1 cellular context compared by ENCODE assay signal in genomic region chr1:1232801-1233566, GRCh38.
TF ChIP-seq lines count a peak whose summit lies in the region.

No MANE protein-coding gene starts in this region.

TF ChIP-seq in K562, 482 proteins besides CTCF, POLR2A, EP300 and RAD21 (continued from another document and continues in another):
- TF ChIP-seq RAD51 (IDR thresholded peaks at IDR 0.05; ENCODE audit: borderline replicate concordance, low read depth) (no peak), ZNF12 (CRISPR knock-in tag; IDR thresholded peaks at IDR 0.05) (no peak), TARDBP (IDR thresholded peaks at IDR 0.05) (no peak), ZNF644 (tag; IDR thresholded peaks at IDR 0.05; ENCODE audit: low read depth) (no peak), THAP12 (CRISPR knock-in tag; IDR thresholded peaks at IDR 0.05) (no peak), MBD1 (CRISPR knock-in tag; IDR thresholded peaks at IDR 0.05) (no peak), ETV6 (IDR thresholded peaks at IDR 0.05; ENCODE audit: borderline replicate concordance in 1 of 2, low read depth in 2 of 2, low read length in 1 of 2) (no peak), ETV6 (CRISPR knock-in tag; IDR thresholded peaks at IDR 0.05; ENCODE audit: borderline replicate concordance) (no peak), MTA3 (IDR thresholded peaks at IDR 0.05; ENCODE audit: borderline replicate concordance) (0 out of 2 replicates have a peak, but pooled peaks have one; percentile 25), CBFA2T3 (IDR thresholded peaks at IDR 0.05) (no peak), RBM15 (IDR thresholded peaks at IDR 0.05; ENCODE audit: insufficient read depth, low read length) (no peak), FOXO4 (CRISPR knock-in tag; IDR thresholded peaks at IDR 0.05) (no peak), CBX3 (IDR thresholded peaks at IDR 0.05; ENCODE audit: borderline replicate concordance in 1 of 2, low read length in 2 of 2) (peak in 1 of 2 experiments; percentile 10; a peak in 1 of 3 replicates), ZNF3 (CRISPR knock-in tag; IDR thresholded peaks at IDR 0.05) (no peak), TAF7 (tag; IDR thresholded peaks at IDR 0.05) (no peak), NFRKB (IDR thresholded peaks at IDR 0.05; ENCODE audit: low read depth) (no peak), POLR2AphosphoS2 (IDR thresholded peaks at IDR 0.05; ENCODE audit: low read length) (no peak), SFPQ (IDR thresholded peaks at IDR 0.05; ENCODE audit: low read depth, low read length) (no peak), ZNF232 (CRISPR knock-in tag; IDR thresholded peaks at IDR 0.05) (no peak), HNRNPL (IDR thresholded peaks at IDR 0.05; ENCODE audit: low read depth, low read length) (peak; percentile 55; the same call in 1 of the 2 replicates), HMG20A (CRISPR knock-in tag; conservative IDR thresholded peaks at IDR 0.05) (no peak), ZNF584 (CRISPR knock-in tag; IDR thresholded peaks at IDR 0.05; ENCODE audit: low read depth) (no peak), ATF4 (CRISPR knock-in tag; IDR thresholded peaks at IDR 0.05) (no peak), TBL1XR1 (IDR thresholded peaks at IDR 0.05; ENCODE audit: low read length in 2 of 2) (no peak), CHCHD3 (CRISPR knock-in tag; IDR thresholded peaks at IDR 0.05) (no peak), USF1 (CRISPR knock-in tag; IDR thresholded peaks at IDR 0.05) (no peak), ZNF583 (CRISPR knock-in tag; IDR thresholded peaks at IDR 0.05) (no peak), ZNF143 (CRISPR knock-in tag; IDR thresholded peaks at IDR 0.05) (peak; percentile 7; the same call in 1 of the 2 replicates), GABPB1 (CRISPR knock-in tag; IDR thresholded peaks at IDR 0.05) (no peak), JUN (IDR thresholded peaks at IDR 0.05; ENCODE audit: borderline replicate concordance, low read depth, low read length) (no peak), JUN (CRISPR knock-in tag; IDR thresholded peaks at IDR 0.05; ENCODE audit: borderline replicate concordance) (no peak), EHMT2 (IDR thresholded peaks at IDR 0.05) (no peak), ZNF253 (CRISPR knock-in tag; conservative IDR thresholded peaks at IDR 0.05) (no peak), PTTG1 (tag; IDR thresholded peaks at IDR 0.05; ENCODE audit: low read depth) (no peak), PRMT5 (CRISPR knock-in tag; IDR thresholded peaks at IDR 0.05) (no peak), ZNF592 (IDR thresholded peaks at IDR 0.05) (no peak), ZNF740 (CRISPR knock-in tag; IDR thresholded peaks at IDR 0.05) (peak; percentile 71; the same call in 1 of the 2 replicates), ZNF740 (tag; IDR thresholded peaks at IDR 0.05) (peak; percentile 12 to 51; a peak in 1 of 4 replicates), RBM14 (IDR thresholded peaks at IDR 0.05; ENCODE audit: borderline replicate concordance, insufficient read depth, low read depth, low read length) (no peak), NRF1 (conservative IDR thresholded peaks at IDR 0.05 in 1 of 2, IDR thresholded peaks at IDR 0.05 in 1 of 2) (no peak), SMC3 (conservative IDR thresholded peaks at IDR 0.05; ENCODE audit: insufficient read depth, low read depth, low read length) (no peak), CBX5 (IDR thresholded peaks at IDR 0.05; ENCODE audit: borderline replicate concordance, low read depth) (no peak), NCOA6 (IDR thresholded peaks at IDR 0.05) (no peak), CCNT2 (IDR thresholded peaks at IDR 0.05; ENCODE audit: borderline replicate concordance, extremely low read depth, insufficient read length, low read depth, low read length) (no peak), GATA2 (CRISPR knock-in tag; IDR thresholded peaks at IDR 0.05) (no peak), KLF10 (CRISPR knock-in tag; IDR thresholded peaks at IDR 0.05) (no peak), RB1 (IDR thresholded peaks at IDR 0.05; ENCODE audit: low read depth) (0 out of 2 replicates have a peak, but pooled peaks have one; percentile 14), FOXM1 (IDR thresholded peaks at IDR 0.05; ENCODE audit: low read depth) (no peak), FOXM1 (CRISPR knock-in tag; IDR thresholded peaks at IDR 0.05; ENCODE audit: low read depth) (0 out of 2 replicates have a peak, but pooled peaks have one; percentile 78), XRCC5 (IDR thresholded peaks at IDR 0.05; ENCODE audit: low read depth, low read length) (no peak), ZNF316 (IDR thresholded peaks at IDR 0.05) (no peak), E2F4 (CRISPR knock-in tag; IDR thresholded peaks at IDR 0.05; ENCODE audit: low read depth) (no peak), SMARCA4 (IDR thresholded peaks at IDR 0.05) (no peak), IRF2 (CRISPR knock-in tag; IDR thresholded peaks at IDR 0.05) (no peak), TCF7 (IDR thresholded peaks at IDR 0.05; ENCODE audit: borderline replicate concordance) (no peak), SMAD2 (IDR thresholded peaks at IDR 0.05; ENCODE audit: low read depth, low read length) (no peak), RBFOX2 (IDR thresholded peaks at IDR 0.05; ENCODE audit: low read depth, low read length) (peak; percentile 66), TGIF2 (CRISPR knock-in tag; IDR thresholded peaks at IDR 0.05) (no peak), SRSF7 (optimal IDR thresholded peaks at IDR 0.05; ENCODE audit: low read depth, low read length) (peak; percentile 70)
